ENCODE assay signal across 8 cellular contexts in genomic region chr22:20019661-20020532, GRCh38. TPM values are rescaled to one million over a fixed set of nuclear protein-coding genes. Genes with fewer than 3 reads are reported as not detected.
A peak's percentile ranks its signal among the peaks of the same experiment; 100 is the strongest.
DNase-seq lines count a peak whose midpoint lies in the region; ATAC-seq and TF ChIP-seq lines count a peak whose summit lies in the region.

No MANE protein-coding gene starts in this region.

- H3K4me3 ChIP-seq in GM23248 (peak overlapping the region; percentile 87), iPS-18a (ENCODE audit: low read length) (peak overlapping the region; percentile 38), smooth muscle cell (peak overlapping the region; percentile 96)

- H2AFZ ChIP-seq in GM23248 (peak overlapping the region; percentile 87; the same call in 1 of the 2 replicates), smooth muscle cell (ENCODE audit: low read depth) (peak overlapping the region; percentile 44)

- POLR2A ChIA-PET in activated CD4-positive, alpha-beta memory T cell treated with anti-CD3 and anti-CD28 coated beads, Interleukin-2, amount 10 ng/mL, durations not matched to agents 7 days and 5 days (lab: Charles Lee) = interaction anchor here (0.6 to 2.6 kb wide), 15 partner anchors 8 to 98 kb away, joined by 3 to 41 read pairs (median 3); partner anchors contain the start of genes RANBP1 and TRMT2A

- 80 to 81% methylated on average over 8 of the region's 8 CpGs for WGBS in GM23248 (ENCODE audit: low coverage in 1 of 2, low lambda C conversion rate in 2 of 2, missing lambda C conversion rate in 2 of 2), 2 experiments
- 86% methylated on average over 8 of the region's 8 CpGs for whole genome bisulfite sequencing in smooth muscle cell (ENCODE audit: low lambda C conversion rate)

- H3K4me3 Mint-ChIP-seq in activated CD4-positive, alpha-beta memory T cell treated with anti-CD3 and anti-CD28 coated beads, Interleukin-2, amount 10 ng/mL, durations not matched to agents 7 days and 5 days = peak overlapping the region; percentile 84

- CTCF ChIA-PET in activated CD4-positive, alpha-beta memory T cell treated with anti-CD3 and anti-CD28 coated beads, Interleukin-2, amount 10 ng/mL, durations not matched to agents 7 days and 5 days (lab: Charles Lee) = no interaction called here

- no peaks in the 10 kb centered on the region for H4K20me1 ChIP-seq in GM23248 (ENCODE audit: insufficient read depth)
- H4K20me1 ChIP-seq in smooth muscle cell (ENCODE audit: low read depth) = peaks cover 23% of the 10 kb centered on the region

- H3K27me3 ChIP-seq in GM23248 (replicated peaks; ENCODE audit: insufficient read depth) = no peaks in the 10 kb centered on the region; the same call in 1 of the 2 replicates
- peaks cover 47% of the 10 kb centered on the region for H3K27me3 ChIP-seq in iPS-18a (ENCODE audit: control insufficient read depth, insufficient read depth, low read length)
- peaks cover 35% of the 10 kb centered on the region for H3K27me3 ChIP-seq in smooth muscle cell (ENCODE audit: low read depth)

- peaks cover 4% of the 10 kb centered on the region for H3K36me3 Mint-ChIP-seq in activated CD4-positive, alpha-beta memory T cell treated with anti-CD3 and anti-CD28 coated beads, Interleukin-2, amount 10 ng/mL, durations not matched to agents 7 days and 5 days (ENCODE audit: low read depth)

- in situ Hi-C loops in GM23248 (cut with MboI) = no loop called here

- no peak overlapping the region for H3K27ac ChIP-seq in GM23248
- H3K27ac ChIP-seq in iPS-18a (ENCODE audit: low read length) = no peak overlapping the region
- no peak overlapping the region for H3K27ac ChIP-seq in smooth muscle cell (ENCODE audit: low read depth)

- H3K36me3 ChIP-seq in GM23248 (ENCODE audit: low read depth) (no peaks in the 10 kb centered on the region), iPS-18a (ENCODE audit: control insufficient read depth, low read depth, low read length) (no peaks in the 10 kb centered on the region), smooth muscle cell (ENCODE audit: low read depth) (no peaks in the 10 kb centered on the region)

- H3K9ac ChIP-seq in GM23248 = peak overlapping the region; percentile 97
- H3K9ac ChIP-seq in iPS-18a (ENCODE audit: low read length) = no peak overlapping the region
- H3K9ac ChIP-seq in smooth muscle cell (ENCODE audit: low read depth) = no peak overlapping the region

- peak overlapping the region; percentile 86 for H3K27ac Mint-ChIP-seq in activated CD4-positive, alpha-beta memory T cell treated with anti-CD3 and anti-CD28 coated beads, Interleukin-2, amount 10 ng/mL, durations not matched to agents 7 days and 5 days

- ATAC-seq in HG03565 (IDR thresholded peaks at IDR 0.05; ENCODE audit: unreplicated experiment) (no peak), HG02678 (IDR thresholded peaks at IDR 0.05; ENCODE audit: unreplicated experiment) (no peak)

- no peaks in the 10 kb centered on the region for H3K9me3 ChIP-seq in GM23248 (ENCODE audit: low read depth)
- H3K9me3 ChIP-seq in iPS-18a (ENCODE audit: control insufficient read depth, low read depth, low read length) = no peaks in the 10 kb centered on the region
- H3K9me3 ChIP-seq in smooth muscle cell (replicated peaks; ENCODE audit: low read depth) = no peaks in the 10 kb centered on the region

- H3K9me2 ChIP-seq in GM23248 (ENCODE audit: insufficient read depth) = no peaks in the 10 kb centered on the region

- H3K4me1 Mint-ChIP-seq in activated CD4-positive, alpha-beta memory T cell treated with anti-CD3 and anti-CD28 coated beads, Interleukin-2, amount 10 ng/mL, durations not matched to agents 7 days and 5 days = peaks cover 32% of the 10 kb centered on the region

- H3K4me1 ChIP-seq in GM23248 (ENCODE audit: insufficient read depth) (peaks cover 7% of the 10 kb centered on the region), iPS-18a (ENCODE audit: control insufficient read depth, low read depth, low read length) (peaks cover 5% of the 10 kb centered on the region), smooth muscle cell (ENCODE audit: low read depth) (peaks cover 8% of the 10 kb centered on the region)

- TF ChIP-seq CTCF in smooth muscle cell (IDR thresholded peaks at IDR 0.05; ENCODE audit: borderline replicate concordance, insufficient read depth, poor library complexity, severe bottlenecking) = no peak

- H3F3A ChIP-seq in GM23248 (ENCODE audit: insufficient read depth) = no peaks in the 10 kb centered on the region
- H3F3A ChIP-seq in smooth muscle cell (ENCODE audit: low read depth) = no peaks in the 10 kb centered on the region

- peaks cover 39% of the 10 kb centered on the region for H3K79me2 ChIP-seq in GM23248 (ENCODE audit: insufficient read depth)
- no peaks in the 10 kb centered on the region for H3K79me2 ChIP-seq in smooth muscle cell (ENCODE audit: low read depth)

- peaks cover 25% of the 10 kb centered on the region for H3K27me3 Mint-ChIP-seq in activated CD4-positive, alpha-beta memory T cell treated with anti-CD3 and anti-CD28 coated beads, Interleukin-2, amount 10 ng/mL, durations not matched to agents 7 days and 5 days

- H3K9me3 Mint-ChIP-seq in activated CD4-positive, alpha-beta memory T cell treated with anti-CD3 and anti-CD28 coated beads, Interleukin-2, amount 10 ng/mL, durations not matched to agents 7 days and 5 days = no peaks in the 10 kb centered on the region

- DNase-seq in GM23248 = no peak
- no peak for DNase-seq in activated CD4-positive, alpha-beta memory T cell treated with anti-CD3 and anti-CD28 coated beads, Interleukin-2, amount 10 ng/mL, durations not matched to agents 7 days and 5 days
- DNase-seq in smooth muscle cell (lab: John Stamatoyannopoulos, UW; ENCODE audit: unreplicated experiment) = no peak
- DNase-seq in cerebellar nuclear complex (lab: John Stamatoyannopoulos, UW) = no peak
- no peak for DNase-seq in NCI-H1092 (lab: John Stamatoyannopoulos, UW)

- peak overlapping the region; percentile 72 for H3K4me2 ChIP-seq in GM23248 (ENCODE audit: unreplicated experiment)
- peak overlapping the region; percentile 98 for H3K4me2 ChIP-seq in smooth muscle cell

RNA-seq across cellular contexts. Expression of gene TANGO2, which starts 1.0 kb away (rescaled TPM):
- 41.9 and 45.0 TPM in 2 replicates for total RNA-seq in GM23248 (2014; rRNA removed; shearing (Covaris generic))
- polyA plus RNA-seq in GM23248 (2016; fragmentation: Nextera tagmentation; extraction: Ambion mirVana) = 27.3 and 33.5 TPM in 2 replicates
- total RNA-seq in activated CD4-positive, alpha-beta memory T cell treated with anti-CD3 and anti-CD28 coated beads, Interleukin-2, amount 10 ng/mL, durations not matched to agents 7 days and 5 days = 10 to 100 TPM; 39.1 to 44.5 TPM
- 10.8 and 13.1 TPM in 2 replicates for total RNA-seq in smooth muscle cell
- 14.7 and 20.4 TPM in 2 replicates for polyA plus RNA-seq in smooth muscle cell

RNA-seq across cellular contexts. Expression of gene ARVCF, which starts 3.3 kb away (rescaled TPM):
- 4.0 and 7.5 TPM in 2 replicates for total RNA-seq in GM23248 (2014; rRNA removed; shearing (Covaris generic))
- polyA plus RNA-seq in GM23248 (2016; fragmentation: Nextera tagmentation; extraction: Ambion mirVana) (1.1 and 1.2 TPM in 2 replicates), smooth muscle cell (5.4 and 11.1 TPM in 2 replicates)
- total RNA-seq in activated CD4-positive, alpha-beta memory T cell treated with anti-CD3 and anti-CD28 coated beads, Interleukin-2, amount 10 ng/mL, durations not matched to agents 7 days and 5 days = under 1 TPM; 0.58 to 0.71 TPM
- total RNA-seq in smooth muscle cell = 7.1 and 10.6 TPM in 2 replicates

Comparison
In these comparisons a context has a peak if more than half of its experiments do, and no peak if none do; other contexts are left out.
1. H3K4me3 ChIP-seq: peak in every context shown above with its lines; median percentile 96 in smooth muscle cell; 87 in GM23248; 38 in iPS-18a.